ENCODE assay signal across 21 cellular contexts in genomic region chrX:69038188-69038587, GRCh38.
DNase-seq lines count a peak whose midpoint lies in the region; ATAC-seq, FAIRE-seq and TF ChIP-seq lines count a peak whose summit lies in the region.
"Had no signal": no experiment of that assay in that cellular context is flagged by ENCODE, and none has a peak within 500 bp of the region (broad histone marks: within the 10 kb centered on the region; RNA-seq: fewer than 3 reads in every experiment).

No MANE protein-coding gene starts in this region.

- H3K9me1 ChIP-seq in IMR-90 (ENCODE audit: insufficient read depth, low read length): no peaks in the 10 kb centered on the region

- no peaks in the 10 kb centered on the region for H3K36me3 ChIP-seq in IMR-90 (ENCODE audit: control insufficient read depth, insufficient read depth, low read length)
- no peaks in the 10 kb centered on the region for H3K36me3 ChIP-seq in effector memory CD4-positive, alpha-beta T cell (ENCODE audit: control insufficient read depth, insufficient read depth, low read length)
- no peaks in the 10 kb centered on the region for H3K36me3 ChIP-seq in pancreas
- H3K36me3 ChIP-seq: BLaER1 had no signal

- no peak overlapping the region for H2BK20ac ChIP-seq in IMR-90 (ENCODE audit: low read depth, low read length)

- H3K9ac ChIP-seq in IMR-90 (ENCODE audit: low read depth, low read length): no peak overlapping the region
- H3K9ac ChIP-seq: BLaER1 had no signal

- H4K91ac ChIP-seq in IMR-90 (ENCODE audit: insufficient read depth, low read depth, low read length): no peak overlapping the region

- ATAC-seq in IMR-90 (ENCODE audit: low read depth): no peak
- no peak for ATAC-seq in pancreas
- ATAC-seq: A549, HepG2 had no signal

- POLR2A ChIA-PET in IMR-90 (lab: Charles Lee; ENCODE audit: unreplicated experiment): no interaction called here

- CTCF ChIA-PET in IMR-90 (lab: Yijun Ruan, JAX): no interaction called here

- H3K4ac ChIP-seq in IMR-90 (ENCODE audit: low read depth, low read length): no peak overlapping the region

- H3K9me3 ChIP-seq in IMR-90 (ENCODE audit: control insufficient read depth, insufficient read depth, low read length) (no peaks in the 10 kb centered on the region), pancreas (no peaks in the 10 kb centered on the region)
- H3K9me3 ChIP-seq in effector memory CD4-positive, alpha-beta T cell (ENCODE audit: control insufficient read depth, low read length): no peaks in the 10 kb centered on the region
- H3K9me3 ChIP-seq: A549 had no signal

- peaks cover 10% of the 10 kb centered on the region for H3K9me3 Mint-ChIP-seq in osteocyte (ENCODE audit: unreplicated experiment)

- H2BK5ac ChIP-seq in IMR-90 (ENCODE audit: low read depth, low read length, poor library complexity, severe bottlenecking): no peak overlapping the region

- H3K27ac ChIP-seq in IMR-90 (ENCODE audit: insufficient read depth, low read length) (no peak overlapping the region), pancreas (no peak overlapping the region)
- no peak overlapping the region for H3K27ac ChIP-seq in effector memory CD4-positive, alpha-beta T cell (ENCODE audit: insufficient read depth, low read length, poor library complexity, severe bottlenecking)
- H3K27ac ChIP-seq: 22Rv1, A549, BLaER1 had no signal

- H3K27ac Mint-ChIP-seq in osteocyte (ENCODE audit: unreplicated experiment): peak overlapping the region; percentile 15
- H3K27ac Mint-ChIP-seq: CD14-positive monocyte; CD4-positive, alpha-beta memory T cell had no signal

- no peak overlapping the region for H3K23ac ChIP-seq in IMR-90 (ENCODE audit: low read depth, low read length)

- H3K79me1 ChIP-seq in IMR-90 (ENCODE audit: low read depth in 1 of 2, low read length in 2 of 2): no peaks in the 10 kb centered on the region

- no peaks in the 10 kb centered on the region for H3K27me3 Mint-ChIP-seq in osteocyte (ENCODE audit: unreplicated experiment)
- H3K27me3 Mint-ChIP-seq: CD4-positive, alpha-beta memory T cell had no signal

- no peaks in the 10 kb centered on the region for H3K36me3 Mint-ChIP-seq in osteocyte (ENCODE audit: unreplicated experiment)
- H3K36me3 Mint-ChIP-seq: CD14-positive monocyte; CD4-positive, alpha-beta memory T cell had no signal

- no TSS peak for BruUV-seq in IMR-90 (replicated peaks; lab: Mats Ljungman, UMichigan)

- H3K14ac ChIP-seq in IMR-90 (replicated peaks; ENCODE audit: low read depth, low read length): no peak overlapping the region

- dilution Hi-C loops in IMR-90 (cut with HindIII; ENCODE audit: low sequenced_read_pairs, unreplicated experiment): no loop called here

- no peak for TF ChIP-seq RAD21 in IMR-90 (IDR thresholded peaks at IDR 0.05; ENCODE audit: low read length)

- H3K4me2 ChIP-seq in IMR-90 (ENCODE audit: low read depth, low read length): no peak overlapping the region
- H3K4me2 ChIP-seq: A549, BLaER1 had no signal

- no peak overlapping the region for H3K56ac ChIP-seq in IMR-90 (ENCODE audit: extremely low read depth, insufficient read depth, low read length)

- TF ChIP-seq POLR2A in IMR-90 (IDR thresholded peaks at IDR 0.05; ENCODE audit: low read depth, low read length): no peak

- H2AK5ac ChIP-seq in IMR-90 (ENCODE audit: low read depth, low read length): no peak overlapping the region

- FAIRE-seq in pancreas (lab: Jason Lieb, UNC): no peak
- FAIRE-seq: GM12892, GM18507, HepG2 had no signal

- H3K4me1 ChIP-seq in IMR-90 (ENCODE audit: control insufficient read depth, insufficient read depth, low read length) (no peaks in the 10 kb centered on the region), pancreas (no peaks in the 10 kb centered on the region)
- no peaks in the 10 kb centered on the region for H3K4me1 ChIP-seq in effector memory CD4-positive, alpha-beta T cell (ENCODE audit: control insufficient read depth, insufficient read depth, low read length, poor library complexity, severe bottlenecking)
- H3K4me1 ChIP-seq: A549, BLaER1 had no signal

- whole genome bisulfite sequencing in IMR-90 (ENCODE audit: extremely low coverage in 2 of 2, insufficient read length in 1 of 2), 2 experiments: 48% methylated on average over 5 of the region's 6 CpGs; no CpG with 5 or more reads in 1 of the 2 experiments
- 66 to 76% methylated on average over 6 of the region's 6 CpGs for WGBS in pancreas, 2 donors

- in situ Hi-C loops in IMR-90 (cut with MboI; ENCODE audit: low sequenced_read_pairs): loop anchor here (25.0 kb wide), 1 partner anchor 201 kb away; the partner anchor contains the start of gene EFNB1

- no peak overlapping the region for H2AFZ ChIP-seq in IMR-90 (replicated peaks; ENCODE audit: low read length, poor library complexity)

- peak; percentile 26 for DNase-seq in activated CD8-positive, alpha-beta memory T cell treated with anti-CD3 and anti-CD28 coated beads for 24 hours
- DNase-seq in activated CD8-positive, alpha-beta memory T cell treated with anti-CD3 and anti-CD28 coated beads, Interleukin-2, amount 50 U/mL, for 48 hours: no peak
- no peak for DNase-seq in IMR-90
- DNase-seq in ecto neural progenitor cell (ENCODE audit: low spot score): peak; percentile 11
- DNase-seq in osteocyte (ENCODE audit: extremely low spot score, unreplicated experiment): peak; percentile 44
- DNase-seq in effector memory CD4-positive, alpha-beta T cell: no peak
- DNase-seq in pancreas: no peak
- no peak for DNase-seq in activated CD4-positive, alpha-beta T cell treated with anti-CD3 and anti-CD28 coated beads, Interleukin-2, amount 50 U/mL, for 4 hours
- DNase-seq: CD4-positive, alpha-beta memory T cell; DMS153; DMS79; GDM1; GOT3; H7 had no signal

- H3K4me3 ChIP-seq in IMR-90 (ENCODE audit: insufficient read depth, low read depth, low read length): no peak overlapping the region
- no peak overlapping the region for H3K4me3 ChIP-seq in effector memory CD4-positive, alpha-beta T cell (ENCODE audit: insufficient read depth, low read depth, low read length, poor library complexity, severe bottlenecking)
- no peak overlapping the region for H3K4me3 ChIP-seq in pancreas
- H3K4me3 ChIP-seq: A549, BLaER1 had no signal

- H2AK9ac ChIP-seq in IMR-90 (replicated peaks; ENCODE audit: low read depth, low read length, poor library complexity): peak overlapping the region; percentile 58

- TF ChIP-seq CTCF in IMR-90 (conservative IDR thresholded peaks at IDR 0.05; ENCODE audit: low read depth, low read length): no peak
- no peak for TF ChIP-seq CTCF in osteocyte (IDR thresholded peaks at IDR 0.05)
- TF ChIP-seq CTCF in pancreas (IDR thresholded peaks at IDR 0.05): no peak

- H4K5ac ChIP-seq in IMR-90 (ENCODE audit: low read depth, low read length): no peak overlapping the region

- no peak overlapping the region for H4K8ac ChIP-seq in IMR-90 (ENCODE audit: low read depth in 2 of 2, low read length in 2 of 2)

- peaks cover 22% of the 10 kb centered on the region for H3K4me1 Mint-ChIP-seq in osteocyte (ENCODE audit: unreplicated experiment)
- H3K4me1 Mint-ChIP-seq: CD14-positive monocyte; CD4-positive, alpha-beta memory T cell had no signal

- no peaks in the 10 kb centered on the region for H4K20me1 ChIP-seq in IMR-90 (ENCODE audit: insufficient read depth, low read length)
- H4K20me1 ChIP-seq: BLaER1 had no signal

- H2BK120ac ChIP-seq in IMR-90 (ENCODE audit: low read depth, low read length): no peak overlapping the region

- H3K4me3 Mint-ChIP-seq in osteocyte (ENCODE audit: unreplicated experiment): no peak overlapping the region
- H3K4me3 Mint-ChIP-seq: CD14-positive monocyte; CD4-positive, alpha-beta memory T cell had no signal

- H2BK15ac ChIP-seq in IMR-90 (ENCODE audit: low read depth, low read length): no peak overlapping the region

- H3K27me3 ChIP-seq in IMR-90 (ENCODE audit: control insufficient read depth, insufficient read depth, low read length) (peaks cover 28% of the 10 kb centered on the region), pancreas (peaks cover 0 to 11% (median 0%) of the 10 kb centered on the region in 4 donors)
- H3K27me3 ChIP-seq in effector memory CD4-positive, alpha-beta T cell (replicated peaks; ENCODE audit: control insufficient read depth, insufficient read depth, low read length, poor library complexity, severe bottlenecking): no peaks in the 10 kb centered on the region

- intact Hi-C loops in IMR-90 (cut with micrococcal nuclease) (no loop called here), pancreas (cut with DNase I) (no loop called here)

- no peak overlapping the region for H3K18ac ChIP-seq in IMR-90 (ENCODE audit: low read depth, low read length)

TF ChIP-seq in IMR-90, 13 proteins besides CTCF, POLR2A, EP300 and RAD21:
- TF ChIP-seq BHLHE40 (IDR thresholded peaks at IDR 0.05; ENCODE audit: low read depth, low read length): no peak

Comparison
In these comparisons a context has a peak if more than half of its experiments do, and no peak if none do; other contexts are left out.
1. DNase-seq: peak in activated CD8-positive, alpha-beta memory T cell treated with anti-CD3 and anti-CD28 coated beads for 24 hours (single experiment), ecto neural progenitor cell (single experiment) and osteocyte (single experiment); none in activated CD8-positive, alpha-beta memory T cell treated with anti-CD3 and anti-CD28 coated beads, Interleukin-2, amount 50 U/mL, for 48 hours (single experiment), IMR-90 (single experiment), effector memory CD4-positive, alpha-beta T cell (0 of 3), pancreas (0 of 6) and activated CD4-positive, alpha-beta T cell treated with anti-CD3 and anti-CD28 coated beads, Interleukin-2, amount 50 U/mL, for 4 hours (0 of 2).